In genomic region chr6:98835149-98836024, GRCh38 we compare ENCODE assay signal across 9 cellular contexts. TPM values are rescaled to one million over a fixed set of nuclear protein-coding genes. Genes with fewer than 3 reads are reported as not detected.
A peak's percentile ranks its signal among the peaks of the same experiment; 100 is the strongest.
DNase-seq lines count a peak whose midpoint lies in the region; ATAC-seq lines count a peak whose summit lies in the region.
"Had no signal": no experiment of that assay in that cellular context is flagged by ENCODE, and none has a peak within 500 bp of the region (broad histone marks: within the 10 kb centered on the region; RNA-seq: fewer than 3 reads in every experiment).

No MANE protein-coding gene starts in this region.

- intact Hi-C loops in right cardiac atrium (cut with DNase I), result no loop called here

- H3K36me3 ChIP-seq in NT2/D1 (ENCODE audit: insufficient read depth, insufficient read length, low read length), result no peaks in the 10 kb centered on the region

- no peaks in the 10 kb centered on the region for H3K9me3 ChIP-seq in NT2/D1 (ENCODE audit: insufficient read depth, low read length)
- H3K9me3 ChIP-seq in right cardiac atrium (ENCODE audit: control insufficient read depth, low read length), result no peaks in the 10 kb centered on the region

- H3K4me1 Mint-ChIP-seq in T-helper 1 cell treated with Interleukin-12 subunit alpha and Interleukin-12 subunit beta and Interleukin-4 antibody, amounts not matched to agents 30 μg/mL and 1 μg/mL, for 36 hours (ENCODE audit: low read depth), result peaks cover 19% of the 10 kb centered on the region

- H3K9ac ChIP-seq in NT2/D1 (ENCODE audit: insufficient read length, low read depth), result no peak overlapping the region

- no peaks in the 10 kb centered on the region for H3K36me3 Mint-ChIP-seq in T-helper 1 cell treated with Interleukin-12 subunit alpha and Interleukin-12 subunit beta and Interleukin-4 antibody, amounts not matched to agents 30 μg/mL and 1 μg/mL, for 36 hours (ENCODE audit: low read depth)

- DNase-seq in T-helper 1 cell (no peak), NT2/D1 (ENCODE audit: low read depth, low spot score) (no peak), right cardiac atrium (peak in 1 of 3 donors; percentile 51), epidermal melanocyte (ENCODE audit: insufficient read length, low spot score) (no peak)
- DNase-seq in stimulated activated naive CD8-positive, alpha-beta T cell treated with anti-CD3 and anti-CD28 coated beads, Interleukin-15, Interleukin-2, amounts not matched to agents 100 U/mL and 50 U/mL, for 24 hours, result peak; percentile 10
- DNase-seq in activated naive CD4-positive, alpha-beta T cell treated with anti-CD3 and anti-CD28 coated beads, Interleukin-2, amount 50 U/mL, for 16 hours, result no peak

- H3K27ac ChIP-seq in right cardiac atrium (ENCODE audit: low read length), result no peak overlapping the region
- H3K27ac ChIP-seq: VCaP had no signal

- peak overlapping the region; percentile 18 for H3K4me3 Mint-ChIP-seq in T-helper 1 cell treated with Interleukin-12 subunit alpha and Interleukin-12 subunit beta and Interleukin-4 antibody, amounts not matched to agents 30 μg/mL and 1 μg/mL, for 36 hours

- ATAC-seq in right cardiac atrium, result no peak
- no peak for ATAC-seq in stimulated activated naive CD8-positive, alpha-beta T cell treated with anti-CD3 and anti-CD28 coated beads, Interleukin-15, Interleukin-2, amounts not matched to agents 100 U/mL and 50 U/mL, for 24 hours
- no peak for ATAC-seq in GM21737 (IDR thresholded peaks at IDR 0.05; ENCODE audit: unreplicated experiment)

- WGBS in right cardiac atrium, result 2% methylated on average over 76 of the region's 76 CpGs

- peaks cover 91% of the 10 kb centered on the region for H3K27me3 ChIP-seq in NT2/D1 (ENCODE audit: insufficient read depth, insufficient read length)
- H3K27me3 ChIP-seq in right cardiac atrium (ENCODE audit: control insufficient read depth, insufficient read depth), result peaks cover 8% of the 10 kb centered on the region

- H3K4me3 ChIP-seq in NT2/D1 (ENCODE audit: insufficient read length, low read depth), result peak overlapping the region; percentile 40
- peak overlapping the region; percentile 79 for H3K4me3 ChIP-seq in right cardiac atrium (ENCODE audit: low read length)

- H3K27me3 Mint-ChIP-seq in T-helper 1 cell treated with Interleukin-12 subunit alpha and Interleukin-12 subunit beta and Interleukin-4 antibody, amounts not matched to agents 30 μg/mL and 1 μg/mL, for 36 hours (ENCODE audit: low read depth), result peaks cover 82% of the 10 kb centered on the region

- no peaks in the 10 kb centered on the region for H3K9me3 Mint-ChIP-seq in T-helper 1 cell treated with Interleukin-12 subunit alpha and Interleukin-12 subunit beta and Interleukin-4 antibody, amounts not matched to agents 30 μg/mL and 1 μg/mL, for 36 hours

- H3K4me1 ChIP-seq in NT2/D1 (ENCODE audit: insufficient read depth, insufficient read length) (peaks cover 10% of the 10 kb centered on the region), right cardiac atrium (ENCODE audit: control insufficient read depth, insufficient read depth, low read length) (peaks cover 7% of the 10 kb centered on the region)

- H3K27ac Mint-ChIP-seq in T-helper 1 cell treated with Interleukin-12 subunit alpha and Interleukin-12 subunit beta and Interleukin-4 antibody, amounts not matched to agents 30 μg/mL and 1 μg/mL, for 36 hours, result no peak overlapping the region

RNA-seq across cellular contexts. Expression of gene POU3F2, which starts 1.0 kb away (rescaled TPM):
- not detected for total RNA-seq in right cardiac atrium
- polyA plus RNA-seq in right cardiac atrium, result 0.05 TPM
